Comparison of ENCODE assay signal across 11 cellular contexts in the genomic region with DNA sequence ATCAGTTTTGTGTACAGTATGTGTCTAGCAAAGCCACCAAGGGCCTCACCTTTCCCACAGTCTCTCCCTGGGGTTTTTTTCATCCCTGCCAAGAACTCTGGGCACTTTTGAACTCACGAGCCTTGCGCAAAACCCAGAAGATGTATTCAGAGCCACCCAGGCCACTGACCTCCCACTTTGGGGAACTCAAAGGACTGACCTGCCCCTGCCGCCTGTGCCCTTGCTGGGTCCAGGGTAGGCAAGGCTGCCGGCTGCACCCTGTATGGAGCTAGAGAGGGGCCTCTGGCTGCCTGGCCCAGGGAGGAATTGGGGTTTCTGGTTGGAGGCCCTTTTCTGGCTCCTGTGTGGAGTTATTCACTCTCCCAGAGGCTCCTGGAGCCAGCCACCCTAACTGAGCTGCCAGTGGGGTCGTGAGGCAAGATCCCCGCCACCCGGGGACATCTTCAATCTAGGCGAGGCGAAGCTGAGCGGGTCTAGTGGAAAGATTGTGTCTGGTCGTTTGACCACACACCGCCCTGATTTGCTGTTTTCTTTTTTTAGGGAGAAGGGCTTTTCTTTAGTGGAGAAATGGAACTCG. TPM values are rescaled to one million over a fixed set of nuclear protein-coding genes. Genes with fewer than 3 reads are reported as not detected.
DNase-seq lines count a peak whose midpoint lies in the region; ATAC-seq and TF ChIP-seq lines count a peak whose summit lies in the region.
"Had no signal": no experiment of that assay in that cellular context is flagged by ENCODE, and none has a peak within 500 bp of the region (broad histone marks: within the 10 kb centered on the region; RNA-seq: fewer than 3 reads in every experiment).

No MANE protein-coding gene starts in this region.

- H3K4me1 Mint-ChIP-seq in central memory CD8-positive, alpha-beta T cell, result peaks cover 64% of the 10 kb centered on the region
- H3K4me1 Mint-ChIP-seq in nephron progenitor cell, result peaks cover 73% of the 10 kb centered on the region

- no peaks in the 10 kb centered on the region for H3K9me3 ChIP-seq in DND-41 (ENCODE audit: insufficient read depth, low read length, severe bottlenecking)
- no peaks in the 10 kb centered on the region for H3K9me3 ChIP-seq in HUES64 (ENCODE audit: insufficient read depth, low read depth, low read length)
- H3K9me3 ChIP-seq: gastroesophageal sphincter had no signal

- DNase-seq in DND-41 (no peak), nephron progenitor cell (no peak), AG08396 (ENCODE audit: low spot score) (no peak)
- no peak for DNase-seq in central memory CD8-positive, alpha-beta T cell (ENCODE audit: low spot score in 2 of 2)
- no peak for DNase-seq in stimulated activated CD8-positive, alpha-beta memory T cell treated with anti-CD3 and anti-CD28 coated beads, Interleukin-4, amount 100 ng/mL, for 48 hours
- DNase-seq: DMS153; NCI-H446; stimulated activated CD4-positive, alpha-beta T cell treated with anti-CD3 and anti-CD28 coated beads, Interleukin-4, amount 100 ng/mL, for 24 hours had no signal

- ATAC-seq in DND-41 (ENCODE audit: insufficient read depth, low read depth) (no peak), GM21528 (IDR thresholded peaks at IDR 0.05; ENCODE audit: low FRiP score, unreplicated experiment) (no peak)
- ATAC-seq in central memory CD8-positive, alpha-beta T cell (replicated peaks; ENCODE audit: extremely low read depth, poor library complexity, severe bottlenecking), result no peak
- ATAC-seq: gastroesophageal sphincter had no signal

- H3K27me3 Mint-ChIP-seq in central memory CD8-positive, alpha-beta T cell, result no peaks in the 10 kb centered on the region
- H3K27me3 Mint-ChIP-seq in nephron progenitor cell (ENCODE audit: low read depth, poor library complexity), result peaks cover 6% of the 10 kb centered on the region

- H3K27ac ChIP-seq in DND-41 (ENCODE audit: low read length), result no peak overlapping the region
- no peak overlapping the region for H3K27ac ChIP-seq in HUES64 (ENCODE audit: low read depth, low read length)
- H3K27ac ChIP-seq: gastroesophageal sphincter had no signal

- peaks cover 19% of the 10 kb centered on the region for H3K36me3 Mint-ChIP-seq in central memory CD8-positive, alpha-beta T cell (ENCODE audit: insufficient read depth)
- H3K36me3 Mint-ChIP-seq in nephron progenitor cell (ENCODE audit: low read depth), result peaks cover 11% of the 10 kb centered on the region

- peak overlapping the region; percentile 89 for H3K4me3 Mint-ChIP-seq in central memory CD8-positive, alpha-beta T cell
- H3K4me3 Mint-ChIP-seq in nephron progenitor cell, result peak overlapping the region; percentile 93

- H3K4me2 ChIP-seq in DND-41 (ENCODE audit: insufficient read depth, low read length), result peak overlapping the region; percentile 81

- peak overlapping the region; percentile 70 for H3K27ac Mint-ChIP-seq in central memory CD8-positive, alpha-beta T cell (ENCODE audit: low read depth)
- H3K27ac Mint-ChIP-seq in nephron progenitor cell, result no peak overlapping the region

- H3K4me3 ChIP-seq in DND-41 (ENCODE audit: low read depth in 1 of 2, low read length in 2 of 2), result no peak overlapping the region
- peak overlapping the region; percentile 86; the same call in 1 of the 2 replicates for H3K4me3 ChIP-seq in HUES64 (ENCODE audit: low read length)

- peaks cover 28% of the 10 kb centered on the region for H3K4me1 ChIP-seq in DND-41 (ENCODE audit: insufficient read depth, low read length)
- peaks cover 21% of the 10 kb centered on the region for H3K4me1 ChIP-seq in HUES64 (ENCODE audit: insufficient read depth, low read length)

- no peak overlapping the region for H2AFZ ChIP-seq in DND-41 (ENCODE audit: low read depth, low read length)

- 95% methylated on average over 13 of the region's 13 CpGs for WGBS in HUES64

- no peaks in the 10 kb centered on the region for H3K9me3 Mint-ChIP-seq in central memory CD8-positive, alpha-beta T cell
- H3K9me3 Mint-ChIP-seq in nephron progenitor cell, result no peaks in the 10 kb centered on the region

- peaks cover 9% of the 10 kb centered on the region; the same call in 1 of the 2 replicates for H3K79me2 ChIP-seq in DND-41 (ENCODE audit: insufficient read depth, low read length)

- peaks cover 20% of the 10 kb centered on the region for H4K20me1 ChIP-seq in DND-41 (ENCODE audit: insufficient read depth, low read length)

- H3K27me3 ChIP-seq in DND-41 (ENCODE audit: insufficient read depth, low read length, poor library complexity) (no peaks in the 10 kb centered on the region), HUES64 (ENCODE audit: insufficient read depth, low read length) (no peaks in the 10 kb centered on the region)
- H3K27me3 ChIP-seq: gastroesophageal sphincter had no signal

- peaks cover 24% of the 10 kb centered on the region for H3K36me3 ChIP-seq in DND-41 (ENCODE audit: insufficient read depth, low read length)
- H3K36me3 ChIP-seq in HUES64 (ENCODE audit: insufficient read depth, low read length), result peaks cover 32% of the 10 kb centered on the region

- H3K9ac ChIP-seq in DND-41 (ENCODE audit: low read depth, low read length) (no peak overlapping the region), HUES64 (ENCODE audit: low read depth, low read length) (no peak overlapping the region)

- TF ChIP-seq CTCF in DND-41 (IDR thresholded peaks at IDR 0.05; ENCODE audit: borderline replicate concordance, extremely low read depth, low read length, poor library complexity, severe bottlenecking) (no peak), nephron progenitor cell (IDR thresholded peaks at IDR 0.05) (no peak)

RNA-seq across cellular contexts. Expression of a gene that starts 1.9 kb away (rescaled TPM):
- polyA plus RNA-seq in HUES64 (2013, experiment 1 of 2), result 9.9 TPM
- 9.8 TPM for polyA plus RNA-seq in HUES64 (2013, experiment 2 of 2)

RNA-seq across cellular contexts. Expression of a gene that starts 44.4 kb away (rescaled TPM):
- polyA plus RNA-seq in HUES64 (2013, experiment 1 of 2), result 130 TPM
- polyA plus RNA-seq in HUES64 (2013, experiment 2 of 2), result 107 TPM
